ENCODE assay signal across 19 cellular contexts in the genomic region with DNA sequence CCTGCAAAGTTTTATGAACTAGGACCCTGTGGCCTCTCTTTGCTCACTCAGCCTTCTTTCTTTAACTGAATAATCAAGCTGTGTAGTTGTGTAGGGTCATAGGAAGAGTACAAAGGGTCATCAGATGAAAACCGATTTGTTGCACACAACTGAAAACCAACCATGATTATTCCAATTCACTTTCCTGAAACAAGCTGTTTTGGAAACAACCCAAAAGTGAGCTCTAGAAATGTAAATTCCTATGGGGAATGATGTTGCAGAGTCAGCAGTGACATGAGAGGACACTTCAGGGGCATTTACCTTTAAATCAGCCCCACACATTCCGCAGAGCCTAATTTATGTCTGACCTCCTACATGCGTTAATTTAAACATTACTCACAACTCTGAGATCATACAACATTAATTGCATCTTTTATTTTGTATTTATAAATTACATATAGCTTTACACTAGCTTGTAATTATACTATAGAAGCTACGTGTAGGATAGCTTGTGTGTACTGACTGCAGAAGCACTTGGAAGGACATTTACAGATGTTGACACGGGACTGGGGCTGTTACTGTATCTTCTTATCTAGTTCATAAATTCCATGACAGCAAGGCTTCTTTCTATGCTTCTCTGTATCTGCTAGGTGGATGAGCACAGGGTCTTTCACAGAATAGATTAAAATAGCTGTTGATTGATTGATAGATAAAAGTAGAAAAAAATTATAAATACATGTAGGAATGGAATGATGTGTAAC.
DNase-seq lines count a peak whose midpoint lies in the region; ATAC-seq, FAIRE-seq and TF ChIP-seq lines count a peak whose summit lies in the region.
"Had no signal": no experiment of that assay in that cellular context is flagged by ENCODE, and none has a peak within 500 bp of the region (broad histone marks: within the 10 kb centered on the region; RNA-seq: fewer than 3 reads in every experiment).

No MANE protein-coding gene starts in this region.

- H2AFZ ChIP-seq in mammary epithelial cell (ENCODE audit: low read depth, low read length) (peak overlapping the region; percentile 1), osteoblast (ENCODE audit: low read length) (no peak overlapping the region)

- CTCF ChIA-PET in mammary epithelial cell (lab: Charles Lee; ENCODE audit: low non-redundant PET): interaction anchor here (0.6 kb wide), 2 partner anchors 40 to 430 kb away, joined by 3 to 8 read pairs; no protein-coding TSS in a partner anchor

- H3K9me3 ChIP-seq in mammary epithelial cell (replicated peaks; ENCODE audit: insufficient read depth, low read length) (peaks cover 4% of the 10 kb centered on the region), osteoblast (ENCODE audit: low read depth, low read length) (no peaks in the 10 kb centered on the region)
- H3K9me3 ChIP-seq: BE2C, Caco-2, colonic mucosa, HAP-1 had no signal

- H3K4me1 Mint-ChIP-seq in HFFc6 (ENCODE audit: low read depth): peaks cover 75% of the 10 kb centered on the region

- H3K27me3 Mint-ChIP-seq in HFFc6 (ENCODE audit: insufficient read depth): no peaks in the 10 kb centered on the region

- WGBS in mammary epithelial cell (ENCODE audit: low coverage, missing lambda C conversion rate): 2% methylated on average over 5 of the region's 5 CpGs

- H3K27ac ChIP-seq in mammary epithelial cell (ENCODE audit: insufficient read depth, low read depth, low read length) (peak overlapping the region; percentile 100), osteoblast (ENCODE audit: low read depth, low read length) (peak overlapping the region; percentile 64)
- H3K27ac ChIP-seq: colonic mucosa, HL-60 had no signal

- peaks cover 6% of the 10 kb centered on the region for H3K36me3 Mint-ChIP-seq in HFFc6 (ENCODE audit: low read depth)

- H3K4me3 Mint-ChIP-seq in HFFc6: peak overlapping the region; percentile 44; the same call in 1 of the 2 replicates
- H3K4me3 Mint-ChIP-seq: T-helper 1 cell treated with Interleukin-12 subunit alpha and Interleukin-12 subunit beta and Interleukin-4 antibody, amounts not matched to agents 30 μg/mL and 1 μg/mL, for 36 hours had no signal

- ATAC-seq in HG03139 (IDR thresholded peaks at IDR 0.05; ENCODE audit: unreplicated experiment): no peak
- ATAC-seq in GM18505 (IDR thresholded peaks at IDR 0.05; ENCODE audit: unreplicated experiment): no peak
- ATAC-seq: left lobe of liver, sciatic nerve had no signal

- H3K4me1 ChIP-seq in mammary epithelial cell (ENCODE audit: insufficient read depth, low read length) (peaks cover 49% of the 10 kb centered on the region), osteoblast (ENCODE audit: insufficient read depth, low read length) (peaks cover 19% of the 10 kb centered on the region)
- H3K4me1 ChIP-seq: BE2C, Caco-2, colonic mucosa, HAP-1 had no signal

- H3K4me2 ChIP-seq in mammary epithelial cell (ENCODE audit: insufficient read depth, low read depth, low read length) (peak overlapping the region; percentile 82), osteoblast (ENCODE audit: insufficient read depth, low read length) (peak overlapping the region; percentile 18)

- TF ChIP-seq CTCF in HFFc6 (IDR thresholded peaks at IDR 0.05) (no peak), mammary epithelial cell (conservative IDR thresholded peaks at IDR 0.05 in 1 of 2, IDR thresholded peaks at IDR 0.05 in 1 of 2; ENCODE audit: extremely low read depth in 1 of 2, insufficient read depth in 1 of 2, low read depth in 1 of 2, low read length in 2 of 2) (no peak), osteoblast (IDR thresholded peaks at IDR 0.05; ENCODE audit: extremely low read depth, low read depth, low read length) (no peak)

- H4K20me1 ChIP-seq in mammary epithelial cell (ENCODE audit: insufficient read depth, low read length): no peaks in the 10 kb centered on the region
- H4K20me1 ChIP-seq in osteoblast (ENCODE audit: insufficient read depth, low read length): no peaks in the 10 kb centered on the region

- no peak for TF ChIP-seq POLR2A in GM18505 (IDR thresholded peaks at IDR 0.05; ENCODE audit: borderline replicate concordance, extremely low read depth, insufficient read depth, insufficient read length)

- dilution Hi-C loops in mammary epithelial cell (cut with HindIII; ENCODE audit: low sequenced_read_pairs): loop anchor here (25.0 kb wide), 1 partner anchor 901 kb away; no protein-coding TSS in a partner anchor

- intact Hi-C loops in mammary epithelial cell (cut with micrococcal nuclease): loop anchor here (1.0 to 2.0 kb wide), 5 partner anchors 8 to 79 kb away; no protein-coding TSS in a partner anchor

- H3K79me2 ChIP-seq in mammary epithelial cell (ENCODE audit: insufficient read depth, low read length): no peaks in the 10 kb centered on the region
- H3K79me2 ChIP-seq in osteoblast (ENCODE audit: insufficient read depth, low read length): no peaks in the 10 kb centered on the region

- H3K36me3 ChIP-seq in mammary epithelial cell (ENCODE audit: insufficient read depth, low read length) (no peaks in the 10 kb centered on the region), osteoblast (ENCODE audit: insufficient read depth, low read length) (no peaks in the 10 kb centered on the region)
- H3K36me3 ChIP-seq: BE2C, colonic mucosa, HAP-1 had no signal

- DNase-seq in HFFc6 (no peak), RCC 7860 (ENCODE audit: low spot score) (peak; percentile 43), mammary epithelial cell (peak; percentile 60), osteoblast (ENCODE audit: insufficient read length, low spot score, missing footprints) (no peak), NCI-H1105 (lab: John Stamatoyannopoulos, UW) (no peak)
- DNase-seq: BE2C, Caco-2, colonic mucosa, KBM-7, NCI-H1930, NCI-H446 treated with DMSO at 0.1 percent for 48 hours, SHP77 treated with DMSO at 0.1 percent for 48 hours had no signal

- FAIRE-seq in RCC 7860 (lab: Jason Lieb, UNC): peak; percentile 35

- H3K4me3 ChIP-seq in mammary epithelial cell (replicated peaks in 1 of 3; ENCODE audit: insufficient read depth in 1 of 3, low read depth in 2 of 3, low read length in 3 of 3) (peak overlapping the region in 2 of 3 experiments; percentile 34 to 35), osteoblast (ENCODE audit: insufficient read depth, low read length) (no peak overlapping the region)
- H3K4me3 ChIP-seq: colonic mucosa, HAP-1 had no signal

- H3K9ac ChIP-seq in mammary epithelial cell (ENCODE audit: insufficient read depth, low read length): peak overlapping the region; percentile 99

- peaks cover 4% of the 10 kb centered on the region for H3K9me3 Mint-ChIP-seq in HFFc6
- H3K9me3 Mint-ChIP-seq: T-helper 1 cell treated with Interleukin-12 subunit alpha and Interleukin-12 subunit beta and Interleukin-4 antibody, amounts not matched to agents 30 μg/mL and 1 μg/mL, for 36 hours had no signal

- H3K27me3 ChIP-seq in mammary epithelial cell (ENCODE audit: insufficient read depth, low read length): no peaks in the 10 kb centered on the region
- no peaks in the 10 kb centered on the region for H3K27me3 ChIP-seq in osteoblast (ENCODE audit: insufficient read depth, low read length)
- H3K27me3 ChIP-seq: BE2C, colonic mucosa had no signal

- in situ Hi-C loops in mammary epithelial cell (cut with MboI; ENCODE audit: low sequenced_read_pairs in 2 of 2): no loop called here

- BruUV-seq in mammary epithelial cell (replicated peaks; lab: Mats Ljungman, UMichigan): TSS peak; percentile 96

- H3K27ac Mint-ChIP-seq in HFFc6: peak overlapping the region; percentile 78
- H3K27ac Mint-ChIP-seq: T-helper 1 cell treated with Interleukin-12 subunit alpha and Interleukin-12 subunit beta and Interleukin-4 antibody, amounts not matched to agents 30 μg/mL and 1 μg/mL, for 36 hours had no signal

Comparison
In these comparisons a context has a peak if more than half of its experiments do, and no peak if none do; other contexts are left out.
1. DNase-seq: peak in RCC 7860 (single experiment) and mammary epithelial cell (single experiment); none in HFFc6 (single experiment), osteoblast (single experiment) and NCI-H1105 (single experiment).